In genomic region chrX:11478971-11479370, GRCh38 we compare ENCODE assay signal across 1 cellular context.
TF ChIP-seq lines count a peak whose summit lies in the region.

No MANE protein-coding gene starts in this region.

TF ChIP-seq in GM23338, 12 proteins besides CTCF, POLR2A, EP300 and RAD21 (continued from another document):
- no peak for TF ChIP-seq EZH2 (IDR thresholded peaks at IDR 0.05; ENCODE audit: low read depth, unreplicated experiment)
- TF ChIP-seq ETS1 (IDR thresholded peaks at IDR 0.05): no peak
- TF ChIP-seq NANOG (IDR thresholded peaks at IDR 0.05; ENCODE audit: borderline replicate concordance): no peak
- no peak for TF ChIP-seq EZH2phosphoT487 (IDR thresholded peaks at IDR 0.05; ENCODE audit: unreplicated experiment)
- TF ChIP-seq CREB1 (CRISPR knock-in tag; IDR thresholded peaks at IDR 0.05; ENCODE audit: low read depth): no peak
- TF ChIP-seq, protein P1, sequence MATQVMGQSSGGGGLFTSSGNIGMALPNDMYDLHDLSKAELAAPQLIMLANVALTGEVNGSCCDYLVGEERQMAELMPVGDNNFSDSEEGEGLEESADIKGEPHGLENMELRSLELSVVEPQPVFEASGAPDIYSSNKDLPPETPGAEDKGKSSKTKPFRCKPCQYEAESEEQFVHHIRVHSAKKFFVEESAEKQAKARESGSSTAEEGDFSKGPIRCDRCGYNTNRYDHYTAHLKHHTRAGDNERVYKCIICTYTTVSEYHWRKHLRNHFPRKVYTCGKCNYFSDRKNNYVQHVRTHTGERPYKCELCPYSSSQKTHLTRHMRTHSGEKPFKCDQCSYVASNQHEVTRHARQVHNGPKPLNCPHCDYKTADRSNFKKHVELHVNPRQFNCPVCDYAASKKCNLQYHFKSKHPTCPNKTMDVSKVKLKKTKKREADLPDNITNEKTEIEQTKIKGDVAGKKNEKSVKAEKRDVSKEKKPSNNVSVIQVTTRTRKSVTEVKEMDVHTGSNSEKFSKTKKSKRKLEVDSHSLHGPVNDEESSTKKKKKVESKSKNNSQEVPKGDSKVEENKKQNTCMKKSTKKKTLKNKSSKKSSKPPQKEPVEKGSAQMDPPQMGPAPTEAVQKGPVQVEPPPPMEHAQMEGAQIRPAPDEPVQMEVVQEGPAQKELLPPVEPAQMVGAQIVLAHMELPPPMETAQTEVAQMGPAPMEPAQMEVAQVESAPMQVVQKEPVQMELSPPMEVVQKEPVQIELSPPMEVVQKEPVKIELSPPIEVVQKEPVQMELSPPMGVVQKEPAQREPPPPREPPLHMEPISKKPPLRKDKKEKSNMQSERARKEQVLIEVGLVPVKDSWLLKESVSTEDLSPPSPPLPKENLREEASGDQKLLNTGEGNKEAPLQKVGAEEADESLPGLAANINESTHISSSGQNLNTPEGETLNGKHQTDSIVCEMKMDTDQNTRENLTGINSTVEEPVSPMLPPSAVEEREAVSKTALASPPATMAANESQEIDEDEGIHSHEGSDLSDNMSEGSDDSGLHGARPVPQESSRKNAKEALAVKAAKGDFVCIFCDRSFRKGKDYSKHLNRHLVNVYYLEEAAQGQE (IDR thresholded peaks at IDR 0.05; ENCODE audit: unreplicated experiment): no peak
- no peak for TF ChIP-seq STAT1 (IDR thresholded peaks at IDR 0.05; ENCODE audit: unreplicated experiment)
